28 cellular contexts compared by ENCODE assay signal in the genomic region with DNA sequence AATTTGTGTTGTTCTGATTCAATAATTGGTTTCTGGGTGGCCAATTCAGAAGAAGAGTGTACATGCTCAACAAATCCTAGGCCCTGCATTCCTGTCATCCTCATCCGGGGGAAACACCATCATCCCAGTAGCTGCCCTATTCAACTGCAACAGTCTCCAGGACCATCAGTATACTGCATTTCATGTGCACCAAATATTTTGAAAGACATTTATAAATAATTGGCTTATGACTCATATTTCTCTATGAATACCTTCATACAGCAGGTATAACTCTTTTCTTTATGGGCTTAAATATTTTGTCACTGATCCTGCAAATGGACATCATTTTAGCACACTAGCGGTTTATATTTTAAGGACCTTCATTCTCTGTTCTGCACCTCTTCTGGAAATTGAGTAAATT. TPM values are rescaled to one million over a fixed set of nuclear protein-coding genes. Genes with fewer than 3 reads are reported as not detected.
"Had no signal": no experiment of that assay in that cellular context is flagged by ENCODE, and none has a peak within 500 bp of the region (broad histone marks: within the 10 kb centered on the region; RNA-seq: fewer than 3 reads in every experiment).

No MANE protein-coding gene starts in this region.

- H3K4me1 ChIP-seq: ascending aorta, breast epithelium, esophagus muscularis mucosa, gastroesophageal sphincter had no signal

- H3K27ac ChIP-seq: ascending aorta, breast epithelium, coronary artery, dorsolateral prefrontal cortex, esophagus muscularis mucosa, gastroesophageal sphincter, VCaP had no signal

- H3K27me3 ChIP-seq: ascending aorta, breast epithelium, dorsolateral prefrontal cortex, esophagus muscularis mucosa, gastroesophageal sphincter, heart right ventricle had no signal

- H3K4me3 ChIP-seq: ascending aorta, breast epithelium, coronary artery, dorsolateral prefrontal cortex, esophagus muscularis mucosa, gastroesophageal sphincter, heart right ventricle had no signal

- FAIRE-seq: TTC549 had no signal

- H3K9me3 ChIP-seq: ascending aorta, breast epithelium, esophagus muscularis mucosa, gastroesophageal sphincter, heart right ventricle had no signal

- DNase-seq: activated CD4-positive, alpha-beta memory T cell treated with anti-CD3 and anti-CD28 coated beads, Interleukin-2, amount 10 ng/mL, durations not matched to agents 7 days and 5 days; activated CD4-positive, alpha-beta T cell treated with anti-CD3 and anti-CD28 coated beads for 1 hour; activated CD4-positive, alpha-beta T cell treated with anti-CD3 and anti-CD28 coated beads for 4 hours; activated CD4-positive, alpha-beta T cell treated with anti-CD3 and anti-CD28 coated beads, Interleukin-2, amount 10 ng/mL, durations not matched to agents 7 days and 5 days; activated CD4-positive, alpha-beta T cell treated with anti-CD3 and anti-CD28 coated beads, Interleukin-2, amount 50 U/mL, for 4 hours; activated CD8-positive, alpha-beta memory T cell treated with anti-CD3 and anti-CD28 coated beads, Interleukin-2, amount 50 U/mL, for 48 hours; activated gamma-delta T cell; activated naive CD4-positive, alpha-beta T cell; activated naive CD4-positive, alpha-beta T cell treated with anti-CD3 and anti-CD28 coated beads, Interleukin-2, amount 10 ng/mL, durations not matched to agents 7 days and 5 days; activated naive CD8-positive, alpha-beta T cell treated with anti-CD3 and anti-CD28 coated beads, Interleukin-2, amount 10 ng/mL, durations not matched to agents 7 days and 5 days; activated T-cell treated with anti-CD3 and anti-CD28 coated beads for 4 hours; activated T-cell treated with anti-CD3 and anti-CD28 coated beads, Interleukin-2, amount 50 U/mL, for 24 hours; activated T-cell treated with anti-CD3 and anti-CD28 coated beads, Interleukin-2, amount 50 U/mL, for 72 hours; dorsolateral prefrontal cortex; effector memory CD4-positive, alpha-beta T cell; foreskin melanocyte; heart right ventricle; T-helper 1 cell; T-helper 17 cell had no signal

- H3K36me3 ChIP-seq: ascending aorta, breast epithelium, gastroesophageal sphincter had no signal

- ATAC-seq: activated naive CD4-positive, alpha-beta T cell treated with anti-CD3 and anti-CD28 coated beads, Interleukin-2, amount 50 U/mL, for 72 hours; activated T-cell treated with anti-CD3 and anti-CD28 coated beads, Interleukin-2, amount 50 U/mL, for 72 hours; gastroesophageal sphincter; heart right ventricle; T-helper 17 cell; WTC11 had no signal

RNA-seq across cellular contexts. Expression of gene CD36, which starts 38.0 kb away (rescaled TPM):
- total RNA-seq: activated CD4-positive, alpha-beta memory T cell treated with anti-CD3 and anti-CD28 coated beads, Interleukin-2, amount 10 ng/mL, durations not matched to agents 7 days and 5 days; activated CD4-positive, alpha-beta T cell treated with anti-CD3 and anti-CD28 coated beads, Interleukin-2, amount 10 ng/mL, durations not matched to agents 7 days and 5 days; activated naive CD4-positive, alpha-beta T cell treated with anti-CD3 and anti-CD28 coated beads, Interleukin-2, amount 50 U/mL, for 72 hours had no signal
